ENCODE assay signal across 1 cellular context in the genomic region with DNA sequence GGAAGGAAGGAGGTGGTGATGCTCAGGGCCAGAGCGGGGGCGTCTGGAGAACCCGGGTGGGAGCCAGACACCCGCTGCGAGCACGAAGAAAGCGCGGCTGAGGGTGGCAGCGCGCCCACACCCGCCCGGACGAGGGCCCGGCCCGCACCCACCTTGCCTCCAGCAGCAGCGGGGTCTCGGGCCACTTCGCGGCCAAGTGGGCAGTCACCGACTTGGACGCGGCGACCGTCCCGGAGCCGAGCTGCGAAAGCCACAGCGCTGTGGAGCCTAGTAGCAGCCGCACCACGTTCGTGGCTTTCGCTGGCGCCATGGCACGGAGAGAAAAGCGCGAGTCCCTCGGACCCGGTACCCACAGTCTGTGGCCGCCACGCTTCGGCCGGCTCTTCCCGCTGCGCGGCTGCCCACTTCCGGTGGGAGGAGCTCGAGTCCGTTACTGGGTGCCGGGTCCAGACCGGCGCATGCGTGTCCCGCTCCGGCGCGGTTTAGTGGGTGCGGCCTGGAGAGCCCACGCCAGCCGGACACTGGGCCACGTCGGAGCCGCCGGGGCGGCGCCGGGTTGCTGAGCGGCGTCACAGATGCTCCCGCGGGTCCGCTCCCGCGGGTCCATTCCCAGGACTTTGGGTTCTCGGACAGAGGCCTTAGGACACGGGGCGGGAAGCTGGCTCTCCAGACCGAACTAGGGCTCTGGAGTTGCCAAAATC.
A peak's percentile ranks its signal among the peaks of the same experiment; 100 is the strongest.
TF ChIP-seq lines count a peak whose summit lies in the region.

Gene UGGT2, minus strand, starts transcription at position 399 of the 701 bp plus-strand sequence. Its CDS starts 89 bp downstream, at position 310.

TF ChIP-seq in HepG2, 621 proteins besides CTCF, POLR2A, EP300 and RAD21 (continued from another document and continues in another):
- TF ChIP-seq ARID4A (CRISPR knock-in tag; IDR thresholded peaks at IDR 0.05; ENCODE audit: borderline replicate concordance) (peak; percentile 96), GPN1 (CRISPR knock-in tag; IDR thresholded peaks at IDR 0.05; ENCODE audit: borderline replicate concordance) (peak; percentile 64; the same call in 1 of the 2 replicates), SCMH1 (CRISPR knock-in tag; IDR thresholded peaks at IDR 0.05; ENCODE audit: borderline replicate concordance) (no peak), MXI1 (IDR thresholded peaks at IDR 0.05; ENCODE audit: borderline replicate concordance, low read depth, low read length) (peak; percentile 62; the same call in 1 of the 3 replicates), ARHGAP35 (CRISPR knock-in tag; IDR thresholded peaks at IDR 0.05; ENCODE audit: borderline replicate concordance) (peak; percentile 37; the same call in 1 of the 2 replicates), HMG20A (CRISPR knock-in tag; IDR thresholded peaks at IDR 0.05; ENCODE audit: borderline replicate concordance) (0 out of 2 replicates have a peak, but pooled peaks have one; percentile 12), BRD4 (CRISPR knock-in tag; IDR thresholded peaks at IDR 0.05) (peak; percentile 73; the same call in 1 of the 2 replicates), BRF2 (CRISPR knock-in tag; IDR thresholded peaks at IDR 0.05) (peak; percentile 67), SMC3 (IDR thresholded peaks at IDR 0.05; ENCODE audit: low read length) (no peak), NRL (CRISPR knock-in tag; IDR thresholded peaks at IDR 0.05; ENCODE audit: borderline replicate concordance) (peak; percentile 44; the same call in 1 of the 2 replicates), NCOA1 (CRISPR knock-in tag; IDR thresholded peaks at IDR 0.05) (peak; percentile 57; the same call in 1 of the 2 replicates), RNF2 (conservative IDR thresholded peaks at IDR 0.05; ENCODE audit: low read depth) (peak; percentile 87; the same call in 1 of the 2 replicates), ZSCAN25 (CRISPR knock-in tag; IDR thresholded peaks at IDR 0.05) (peak; percentile 60), SOX13 (IDR thresholded peaks at IDR 0.05) (no peak), SOX13 (CRISPR knock-in tag; conservative IDR thresholded peaks at IDR 0.05 in 1 of 2, IDR thresholded peaks at IDR 0.05 in 1 of 2) (peak in 1 of 2 experiments; percentile 11; a peak in 1 of 4 replicates), IRX3 (CRISPR knock-in tag; IDR thresholded peaks at IDR 0.05; ENCODE audit: borderline replicate concordance, low read depth) (peak; percentile 77; the same call in 1 of the 2 replicates), POLR2AphosphoS5 (IDR thresholded peaks at IDR 0.05; ENCODE audit: low read depth, low read length) (peak; percentile 83), PCBP1 (IDR thresholded peaks at IDR 0.05; ENCODE audit: borderline replicate concordance, low read depth, low read length) (0 out of 2 replicates have a peak, but pooled peaks have one; percentile 24), PAWR (CRISPR knock-in tag; IDR thresholded peaks at IDR 0.05; ENCODE audit: borderline replicate concordance) (no peak), ZKSCAN8 (CRISPR knock-in tag; IDR thresholded peaks at IDR 0.05; ENCODE audit: borderline replicate concordance) (0 out of 2 replicates have a peak, but pooled peaks have one; percentile 13), DNMT1 (CRISPR knock-in tag; IDR thresholded peaks at IDR 0.05) (peak; percentile 85; the same call in 1 of the 2 replicates), IRF2 (CRISPR knock-in tag; IDR thresholded peaks at IDR 0.05) (0 out of 2 replicates have a peak, but pooled peaks have one; percentile 61)
- TF ChIP-seq, protein P1, sequence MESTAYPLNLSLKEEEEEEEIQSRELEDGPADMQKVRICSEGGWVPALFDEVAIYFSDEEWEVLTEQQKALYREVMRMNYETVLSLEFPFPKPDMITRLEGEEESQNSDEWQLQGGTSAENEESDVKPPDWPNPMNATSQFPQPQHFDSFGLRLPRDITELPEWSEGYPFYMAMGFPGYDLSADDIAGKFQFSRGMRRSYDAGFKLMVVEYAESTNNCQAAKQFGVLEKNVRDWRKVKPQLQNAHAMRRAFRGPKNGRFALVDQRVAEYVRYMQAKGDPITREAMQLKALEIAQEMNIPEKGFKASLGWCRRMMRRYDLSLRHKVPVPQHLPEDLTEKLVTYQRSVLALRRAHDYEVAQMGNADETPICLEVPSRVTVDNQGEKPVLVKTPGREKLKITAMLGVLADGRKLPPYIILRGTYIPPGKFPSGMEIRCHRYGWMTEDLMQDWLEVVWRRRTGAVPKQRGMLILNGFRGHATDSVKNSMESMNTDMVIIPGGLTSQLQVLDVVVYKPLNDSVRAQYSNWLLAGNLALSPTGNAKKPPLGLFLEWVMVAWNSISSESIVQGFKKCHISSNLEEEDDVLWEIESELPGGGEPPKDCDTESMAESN (CRISPR knock-in tag; conservative IDR thresholded peaks at IDR 0.05): 0 out of 2 replicates have a peak, but pooled peaks have one; percentile 71
- TF ChIP-seq, protein P2, sequence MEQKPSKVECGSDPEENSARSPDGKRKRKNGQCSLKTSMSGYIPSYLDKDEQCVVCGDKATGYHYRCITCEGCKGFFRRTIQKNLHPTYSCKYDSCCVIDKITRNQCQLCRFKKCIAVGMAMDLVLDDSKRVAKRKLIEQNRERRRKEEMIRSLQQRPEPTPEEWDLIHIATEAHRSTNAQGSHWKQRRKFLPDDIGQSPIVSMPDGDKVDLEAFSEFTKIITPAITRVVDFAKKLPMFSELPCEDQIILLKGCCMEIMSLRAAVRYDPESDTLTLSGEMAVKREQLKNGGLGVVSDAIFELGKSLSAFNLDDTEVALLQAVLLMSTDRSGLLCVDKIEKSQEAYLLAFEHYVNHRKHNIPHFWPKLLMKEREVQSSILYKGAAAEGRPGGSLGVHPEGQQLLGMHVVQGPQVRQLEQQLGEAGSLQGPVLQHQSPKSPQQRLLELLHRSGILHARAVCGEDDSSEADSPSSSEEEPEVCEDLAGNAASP (CRISPR knock-in tag; IDR thresholded peaks at IDR 0.05; ENCODE audit: borderline replicate concordance): peak; percentile 32; the same call in 1 of the 2 replicates
- TF ChIP-seq, protein P3, sequence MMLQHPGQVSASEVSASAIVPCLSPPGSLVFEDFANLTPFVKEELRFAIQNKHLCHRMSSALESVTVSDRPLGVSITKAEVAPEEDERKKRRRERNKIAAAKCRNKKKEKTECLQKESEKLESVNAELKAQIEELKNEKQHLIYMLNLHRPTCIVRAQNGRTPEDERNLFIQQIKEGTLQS (CRISPR knock-in tag; IDR thresholded peaks at IDR 0.05): peak; percentile 55; the same call in 1 of the 2 replicates
- TF ChIP-seq, protein P4, sequence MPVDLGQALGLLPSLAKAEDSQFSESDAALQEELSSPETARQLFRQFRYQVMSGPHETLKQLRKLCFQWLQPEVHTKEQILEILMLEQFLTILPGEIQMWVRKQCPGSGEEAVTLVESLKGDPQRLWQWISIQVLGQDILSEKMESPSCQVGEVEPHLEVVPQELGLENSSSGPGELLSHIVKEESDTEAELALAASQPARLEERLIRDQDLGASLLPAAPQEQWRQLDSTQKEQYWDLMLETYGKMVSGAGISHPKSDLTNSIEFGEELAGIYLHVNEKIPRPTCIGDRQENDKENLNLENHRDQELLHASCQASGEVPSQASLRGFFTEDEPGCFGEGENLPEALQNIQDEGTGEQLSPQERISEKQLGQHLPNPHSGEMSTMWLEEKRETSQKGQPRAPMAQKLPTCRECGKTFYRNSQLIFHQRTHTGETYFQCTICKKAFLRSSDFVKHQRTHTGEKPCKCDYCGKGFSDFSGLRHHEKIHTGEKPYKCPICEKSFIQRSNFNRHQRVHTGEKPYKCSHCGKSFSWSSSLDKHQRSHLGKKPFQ (CRISPR knock-in tag; IDR thresholded peaks at IDR 0.05; ENCODE audit: insufficient replicate concordance): peak; percentile 49
- TF ChIP-seq, protein P5, sequence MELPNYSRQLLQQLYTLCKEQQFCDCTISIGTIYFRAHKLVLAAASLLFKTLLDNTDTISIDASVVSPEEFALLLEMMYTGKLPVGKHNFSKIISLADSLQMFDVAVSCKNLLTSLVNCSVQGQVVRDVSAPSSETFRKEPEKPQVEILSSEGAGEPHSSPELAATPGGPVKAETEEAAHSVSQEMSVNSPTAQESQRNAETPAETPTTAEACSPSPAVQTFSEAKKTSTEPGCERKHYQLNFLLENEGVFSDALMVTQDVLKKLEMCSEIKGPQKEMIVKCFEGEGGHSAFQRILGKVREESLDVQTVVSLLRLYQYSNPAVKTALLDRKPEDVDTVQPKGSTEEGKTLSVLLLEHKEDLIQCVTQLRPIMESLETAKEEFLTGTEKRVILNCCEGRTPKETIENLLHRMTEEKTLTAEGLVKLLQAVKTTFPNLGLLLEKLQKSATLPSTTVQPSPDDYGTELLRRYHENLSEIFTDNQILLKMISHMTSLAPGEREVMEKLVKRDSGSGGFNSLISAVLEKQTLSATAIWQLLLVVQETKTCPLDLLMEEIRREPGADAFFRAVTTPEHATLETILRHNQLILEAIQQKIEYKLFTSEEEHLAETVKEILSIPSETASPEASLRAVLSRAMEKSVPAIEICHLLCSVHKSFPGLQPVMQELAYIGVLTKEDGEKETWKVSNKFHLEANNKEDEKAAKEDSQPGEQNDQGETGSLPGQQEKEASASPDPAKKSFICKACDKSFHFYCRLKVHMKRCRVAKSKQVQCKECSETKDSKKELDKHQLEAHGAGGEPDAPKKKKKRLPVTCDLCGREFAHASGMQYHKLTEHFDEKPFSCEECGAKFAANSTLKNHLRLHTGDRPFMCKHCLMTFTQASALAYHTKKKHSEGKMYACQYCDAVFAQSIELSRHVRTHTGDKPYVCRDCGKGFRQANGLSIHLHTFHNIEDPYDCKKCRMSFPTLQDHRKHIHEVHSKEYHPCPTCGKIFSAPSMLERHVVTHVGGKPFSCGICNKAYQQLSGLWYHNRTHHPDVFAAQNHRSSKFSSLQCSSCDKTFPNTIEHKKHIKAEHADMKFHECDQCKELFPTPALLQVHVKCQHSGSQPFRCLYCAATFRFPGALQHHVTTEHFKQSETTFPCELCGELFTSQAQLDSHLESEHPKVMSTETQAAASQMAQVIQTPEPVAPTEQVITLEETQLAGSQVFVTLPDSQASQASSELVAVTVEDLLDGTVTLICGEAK (IDR thresholded peaks at IDR 0.05): 0 out of 2 replicates have a peak, but pooled peaks have one; percentile 8
- TF ChIP-seq, protein P5 (CRISPR knock-in tag; IDR thresholded peaks at IDR 0.05): peak; percentile 56
